ENCODE assay signal across 9 cellular contexts in genomic region chr11:15208570-15209222, GRCh38.
DNase-seq lines count a peak whose midpoint lies in the region; ATAC-seq and TF ChIP-seq lines count a peak whose summit lies in the region.
"Had no signal": no experiment of that assay in that cellular context is flagged by ENCODE, and none has a peak within 500 bp of the region (broad histone marks: within the 10 kb centered on the region; RNA-seq: fewer than 3 reads in every experiment).

No MANE protein-coding gene starts in this region.

- H3K79me2 ChIP-seq in Loucy (ENCODE audit: insufficient read depth, low read length), result no peaks in the 10 kb centered on the region

- H3K27me3 ChIP-seq in HAP-1 (ENCODE audit: low read depth) (no peaks in the 10 kb centered on the region), Loucy (ENCODE audit: insufficient read depth, low read length, poor library complexity, severe bottlenecking) (no peaks in the 10 kb centered on the region), heart left ventricle (no peaks in the 10 kb centered on the region)

- DNase-seq in HAP-1 (ENCODE audit: low spot score in 2 of 2) (peak; percentile 54 to 83), T follicular helper cell (ENCODE audit: low read depth) (peak; percentile 59), heart left ventricle (peak; percentile 56 to 85 (median 67)), putamen (ENCODE audit: low spot score) (peak; percentile 61), cerebellar nuclear complex (lab: John Stamatoyannopoulos, UW) (no peak)
- peak; percentile 54 for DNase-seq in activated naive CD8-positive, alpha-beta T cell treated with anti-CD3 and anti-CD28 coated beads, Interleukin-2, amount 50 U/mL, for 16 hours (ENCODE audit: low read depth, low spot score)

- H3K4me1 ChIP-seq in HAP-1 (no peaks in the 10 kb centered on the region), Loucy (ENCODE audit: insufficient read depth, low read length, poor library complexity, severe bottlenecking) (no peaks in the 10 kb centered on the region), heart left ventricle (no peaks in the 10 kb centered on the region)

- no peak overlapping the region for H3K27ac ChIP-seq in heart left ventricle
- H3K27ac ChIP-seq: skin epidermis had no signal

- TF ChIP-seq POLR2A in heart left ventricle (IDR thresholded peaks at IDR 0.05), result no peak

- no peaks in the 10 kb centered on the region for H4K20me1 ChIP-seq in Loucy (ENCODE audit: insufficient read depth, low read length, poor library complexity, severe bottlenecking)

- ATAC-seq in heart left ventricle, result peak; percentile 78 to 92 (median 89)

- peak; percentile 91 for TF ChIP-seq CTCF in GM12875 (IDR thresholded peaks at IDR 0.05; ENCODE audit: borderline replicate concordance, insufficient read depth, low read depth, low read length)
- peak; percentile 95 for TF ChIP-seq CTCF in Loucy (conservative IDR thresholded peaks at IDR 0.05; ENCODE audit: low read length)
- peak; percentile 72 to 92 (median 84) for TF ChIP-seq CTCF in heart left ventricle (IDR thresholded peaks at IDR 0.05)

- 11 to 22% (median 14%) methylated on average over 6 to 9 of the region's 9 CpGs for WGBS in heart left ventricle, 4 donors

- H3K4me2 ChIP-seq in Loucy (ENCODE audit: low read depth, low read length, poor library complexity, severe bottlenecking), result no peak overlapping the region

- H2AFZ ChIP-seq in Loucy (ENCODE audit: low read length), result peak overlapping the region; percentile 44; the same call in 1 of the 2 replicates

- in situ Hi-C loops in HAP-1 (cut with MboI; ENCODE audit: low sequenced_read_pairs), result no loop called here

- no peaks in the 10 kb centered on the region for H3F3A ChIP-seq in Loucy (ENCODE audit: low read depth)

- H3K9me3 ChIP-seq in HAP-1, result no peaks in the 10 kb centered on the region
- H3K9me3 ChIP-seq in Loucy (ENCODE audit: insufficient read depth, low read depth, low read length), result no peaks in the 10 kb centered on the region
- H3K9me3 ChIP-seq in heart left ventricle, result no peaks in the 10 kb centered on the region

- intact Hi-C loops in heart left ventricle (cut with DNase I), result loop anchor here in 8 of 10 donors (1.0 to 10.0 kb wide), 3 partner anchors 107 to 301 kb away; partner anchors contain the start of gene CALCA (in 1 of the 8)

- H3K36me3 ChIP-seq in HAP-1 (replicated peaks) (no peaks in the 10 kb centered on the region), Loucy (ENCODE audit: insufficient read depth, low read length) (no peaks in the 10 kb centered on the region), heart left ventricle (no peaks in the 10 kb centered on the region)

- H3K9ac ChIP-seq in Loucy (ENCODE audit: low read depth, low read length, poor library complexity, severe bottlenecking), result no peak overlapping the region

- H3K4me3 ChIP-seq in GM12875 (ENCODE audit: low read depth, low read length) (no peak overlapping the region), HAP-1 (no peak overlapping the region), Loucy (ENCODE audit: low read length, poor library complexity, severe bottlenecking) (no peak overlapping the region), heart left ventricle (no peak overlapping the region)
- H3K4me3 ChIP-seq: skin epidermis had no signal

- no peaks in the 10 kb centered on the region for H3K9me2 ChIP-seq in Loucy (replicated peaks; ENCODE audit: low read depth, low read length)

Comparison
In these comparisons a context has a peak if more than half of its experiments do, and no peak if none do; other contexts are left out.
1. DNase-seq: peak in HAP-1 (2 of 2), T follicular helper cell (single experiment), activated naive CD8-positive, alpha-beta T cell treated with anti-CD3 and anti-CD28 coated beads, Interleukin-2, amount 50 U/mL, for 16 hours (single experiment), heart left ventricle (5 of 5) and putamen (single experiment); none in cerebellar nuclear complex (0 of 2).
2. Peak in every context shown above with its lines, with median percentiles within 50 percentile points of each other: CTCF ChIP-seq.